11 cellular contexts compared by ENCODE assay signal in genomic region chr5:83095973-83096539, GRCh38. TPM values are rescaled to one million over a fixed set of nuclear protein-coding genes. Genes with fewer than 3 reads are reported as not detected.
DNase-seq lines count a peak whose midpoint lies in the region; ATAC-seq and TF ChIP-seq lines count a peak whose summit lies in the region.
"Had no signal": no experiment of that assay in that cellular context is flagged by ENCODE, and none has a peak within 500 bp of the region (broad histone marks: within the 10 kb centered on the region; RNA-seq: fewer than 3 reads in every experiment).

No MANE protein-coding gene starts in this region.

- H3K9me3 Mint-ChIP-seq in Calu3 (ENCODE audit: low read depth, unreplicated experiment) (peaks cover 8% of the 10 kb centered on the region), nephron progenitor cell (peaks cover 46% of the 10 kb centered on the region)

- TF ChIP-seq CTCF in Calu3 (IDR thresholded peaks at IDR 0.05; ENCODE audit: unreplicated experiment) (no peak), nephron progenitor cell (IDR thresholded peaks at IDR 0.05) (no peak)

- no peak for ATAC-seq in HG03025 (IDR thresholded peaks at IDR 0.05; ENCODE audit: low FRiP score, unreplicated experiment)
- ATAC-seq in GM19324 (IDR thresholded peaks at IDR 0.05; ENCODE audit: low FRiP score, unreplicated experiment), result no peak

- H3K36me3 Mint-ChIP-seq in Calu3 (ENCODE audit: insufficient read depth, unreplicated experiment) (peaks cover 12% of the 10 kb centered on the region), nephron progenitor cell (ENCODE audit: low read depth) (peaks cover 48% of the 10 kb centered on the region)

- DNase-seq in Calu3 (peak; percentile 55), MV-4-11 (lab: John Stamatoyannopoulos, UW) (peak; percentile 1), dermis blood vessel endothelial cell (peak; percentile 58), nephron progenitor cell (no peak), COLO668 (lab: John Stamatoyannopoulos, UW; ENCODE audit: unreplicated experiment) (no peak), NCI-H146 treated with DMSO at 0.1 percent for 48 hours (lab: John Stamatoyannopoulos, UW; ENCODE audit: unreplicated experiment) (no peak)
- DNase-seq: DMS79, Karpas-422, SHP77 treated with DMSO at 0.1 percent for 48 hours had no signal

- H3K4me1 Mint-ChIP-seq in Calu3 (ENCODE audit: low read depth, unreplicated experiment) (peaks cover 34% of the 10 kb centered on the region), nephron progenitor cell (peaks cover 27% of the 10 kb centered on the region)

- H3K27me3 Mint-ChIP-seq in Calu3 (ENCODE audit: unreplicated experiment) (no peaks in the 10 kb centered on the region), nephron progenitor cell (ENCODE audit: low read depth, poor library complexity) (peaks cover 4% of the 10 kb centered on the region)

- peak overlapping the region; percentile 76 for H3K27ac Mint-ChIP-seq in Calu3 (ENCODE audit: unreplicated experiment)
- peak overlapping the region; percentile 54 for H3K27ac Mint-ChIP-seq in nephron progenitor cell

- CTCF ChIA-PET in Calu3 (lab: Charles Lee), result no interaction called here

- intact Hi-C loops in Calu3 (cut with micrococcal nuclease; ENCODE audit: unreplicated experiment), result loop anchor here (5.0 to 10.0 kb wide), 4 partner anchors 56 to 741 kb away; no protein-coding TSS in a partner anchor

- H3K4me3 Mint-ChIP-seq in Calu3 (ENCODE audit: low read depth, unreplicated experiment), result peak overlapping the region; percentile 76
- no peak overlapping the region for H3K4me3 Mint-ChIP-seq in nephron progenitor cell

- BruUV-seq in Calu3 (replicated peaks; lab: Mats Ljungman, UMichigan), result no TSS peak

RNA-seq across cellular contexts. Expression of gene XRCC4, which starts 18.7 kb away (rescaled TPM):
- total RNA-seq in Calu3 (2022) (25.5 and 34.2 TPM in 2 replicates), dermis blood vessel endothelial cell (6.5 and 9.6 TPM in 2 replicates)

RNA-seq across cellular contexts. Expression of gene TMEM167A, which starts 18.9 kb away (rescaled TPM):
- total RNA-seq in Calu3 (2022), result 161 and 165 TPM in 2 replicates
- 57.7 and 60.5 TPM in 2 replicates for total RNA-seq in dermis blood vessel endothelial cell

Comparison
In these comparisons a context has a peak if more than half of its experiments do, and no peak if none do; other contexts are left out.
1. DNase-seq: peak in Calu3 (single experiment), MV-4-11 (single experiment) and dermis blood vessel endothelial cell (single experiment); none in nephron progenitor cell (single experiment), COLO668 (single experiment) and NCI-H146 treated with DMSO at 0.1 percent for 48 hours (single experiment).